ENCODE assay signal across 22 cellular contexts in genomic region chr6:134047673-134048072, GRCh38. TPM values are rescaled to one million over a fixed set of nuclear protein-coding genes. Genes with fewer than 3 reads are reported as not detected.
DNase-seq lines count a peak whose midpoint lies in the region; ATAC-seq and TF ChIP-seq lines count a peak whose summit lies in the region.
"Had no signal": no experiment of that assay in that cellular context is flagged by ENCODE, and none has a peak within 500 bp of the region (broad histone marks: within the 10 kb centered on the region; RNA-seq: fewer than 3 reads in every experiment).

No MANE protein-coding gene starts in this region.

- no peaks in the 10 kb centered on the region for H3K9me3 ChIP-seq in psoas muscle
- H3K9me3 ChIP-seq in esophagus muscularis mucosa, result no peaks in the 10 kb centered on the region
- H3K9me3 ChIP-seq: adrenal gland, esophagus squamous epithelium, neutrophil, vagina had no signal

- TF ChIP-seq POLR2A in esophagus muscularis mucosa (IDR thresholded peaks at IDR 0.05; ENCODE audit: low read depth), result no peak

- no peak for TF ChIP-seq EP300 in esophagus muscularis mucosa (IDR thresholded peaks at IDR 0.05)

- no peaks in the 10 kb centered on the region for H3K36me3 ChIP-seq in psoas muscle (ENCODE audit: insufficient read depth in 1 of 2, low read depth in 1 of 2)
- H3K36me3 ChIP-seq in esophagus muscularis mucosa, result peaks cover 0 to 6% (median 0%) of the 10 kb centered on the region in 4 donors
- H3K36me3 ChIP-seq: adrenal gland, esophagus squamous epithelium, neutrophil, vagina had no signal

- ATAC-seq in left ventricle myocardium superior, result peak; percentile 86
- peak; percentile 73 to 84 (median 78) for ATAC-seq in psoas muscle
- ATAC-seq: T-helper 17 cell had no signal

- H3K4me3 ChIP-seq in psoas muscle (no peak overlapping the region), esophagus muscularis mucosa (no peak overlapping the region)
- H3K4me3 ChIP-seq: adrenal gland, esophagus squamous epithelium, vagina had no signal

- DNase-seq in G401 (ENCODE audit: low spot score) (peak; percentile 87), cerebellar cortex (ENCODE audit: low spot score) (peak; percentile 85), left ventricle myocardium superior (peak; percentile 74), psoas muscle (peak; percentile 22 to 81), esophagus muscularis mucosa (ENCODE audit: extremely low spot score) (no peak), MV-4-11 (lab: John Stamatoyannopoulos, UW) (no peak), COLO829 (ENCODE audit: low spot score) (no peak)
- DNase-seq in activated CD4-positive, CD25-positive, alpha-beta regulatory T cell (lab: John Stamatoyannopoulos, UW), result no peak
- DNase-seq: activated CD4-positive, alpha-beta T cell treated with anti-CD3 and anti-CD28 coated beads, Interleukin-2, amount 50 U/mL, for 4 hours; activated gamma-delta T cell; adrenal gland; central memory CD4-positive, alpha-beta T cell; DMS 273 treated with DMSO at 0.1 percent for 48 hours; effector CD4-positive, alpha-beta T cell; esophagus squamous epithelium; GF-D8; MM.1S; NCI-H1694 treated with DMSO at 0.1 percent for 48 hours; T-helper 17 cell had no signal

- intact Hi-C loops in left ventricle myocardium superior (cut with micrococcal nuclease) (no loop called here), psoas muscle (cut with DNase I) (no loop called here), esophagus muscularis mucosa (cut with DNase I) (no loop called here)

- TF ChIP-seq CTCF in psoas muscle (IDR thresholded peaks at IDR 0.05) (no peak), esophagus muscularis mucosa (IDR thresholded peaks at IDR 0.05) (no peak)

- no peaks in the 10 kb centered on the region for H3K27me3 ChIP-seq in psoas muscle (ENCODE audit: insufficient read depth in 3 of 3, low read length in 2 of 3)
- no peaks in the 10 kb centered on the region for H3K27me3 ChIP-seq in esophagus muscularis mucosa
- H3K27me3 ChIP-seq: adrenal gland, esophagus squamous epithelium, vagina had no signal

- in situ Hi-C loops in G401 (cut with HindIII; ENCODE audit: low sequenced_read_pairs), result no loop called here

- H3K4me1 ChIP-seq in psoas muscle, result peaks cover 30% of the 10 kb centered on the region
- peaks cover 26 to 66% (median 47%) of the 10 kb centered on the region in 4 donors for H3K4me1 ChIP-seq in esophagus muscularis mucosa
- H3K4me1 ChIP-seq: vagina had no signal

- H3K27ac ChIP-seq in psoas muscle (peak overlapping the region; percentile 71), esophagus muscularis mucosa (replicated peaks in 1 of 4) (peak overlapping the region in 1 of 4 donors; percentile 18)
- H3K27ac ChIP-seq: adrenal gland, C4-2B, neutrophil, vagina had no signal

- WGBS in psoas muscle, 3 donors, result 40 to 55% (median 45%) methylated on average over 7 of the region's 7 CpGs
- 86% methylated on average over 7 of the region's 7 CpGs for WGBS in esophagus muscularis mucosa

RNA-seq across cellular contexts. Expression of gene SLC2A12, which starts 4.8 kb away (rescaled TPM):
- 0.07 TPM in 1 of 2 replicates, not detected in the other for total RNA-seq in G401 (2014; rRNA removed; shearing (Covaris generic))
- 21.1 TPM for total RNA-seq in left ventricle myocardium superior
- 1 to 10 TPM; 3.1 to 5.4 (median 4.2) TPM for total RNA-seq in psoas muscle
- polyA plus RNA-seq in psoas muscle, result 1 to 10 TPM in 2 of 3 donors, under 1 TPM in 1; 0.13 to 3.4 (median 1.9) TPM
- total RNA-seq in esophagus muscularis mucosa, result 10 to 100 TPM; 23.2 to 50.7 (median 43.1) TPM
- total RNA-seq: T-helper 17 cell had no signal

Comparison
In these comparisons a context has a peak if more than half of its experiments do, and no peak if none do; other contexts are left out.
1. DNase-seq: peak in G401 (single experiment), cerebellar cortex (single experiment), left ventricle myocardium superior (single experiment) and psoas muscle (2 of 2); none in esophagus muscularis mucosa (single experiment), MV-4-11 (single experiment), activated CD4-positive, CD25-positive, alpha-beta regulatory T cell (0 of 4) and COLO829 (single experiment).